In the genomic region with DNA sequence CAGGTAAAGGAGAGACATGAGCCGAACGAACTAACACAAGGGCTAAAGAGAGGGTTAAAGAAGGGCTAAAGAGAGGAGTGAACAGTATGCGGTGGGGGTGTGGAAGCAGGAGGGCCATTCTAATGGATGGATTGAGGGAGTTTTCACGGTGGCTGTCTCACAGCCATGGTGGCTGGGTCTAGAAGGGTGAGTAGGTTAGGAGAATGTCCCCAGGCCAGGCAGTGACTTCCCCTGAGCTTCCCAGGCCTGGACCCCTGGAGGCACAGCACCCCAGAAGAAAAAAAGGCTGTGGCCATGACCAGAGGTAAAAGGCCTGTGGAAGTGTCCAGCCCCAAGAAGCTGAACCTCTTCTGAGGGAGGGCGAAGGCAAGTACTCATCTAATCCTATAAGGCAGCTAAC, we compare ENCODE assay signal across 20 cellular contexts. TPM values are rescaled to one million over a fixed set of nuclear protein-coding genes. Genes with fewer than 3 reads are reported as not detected.
DNase-seq lines count a peak whose midpoint lies in the region; ATAC-seq and TF ChIP-seq lines count a peak whose summit lies in the region.
"Had no signal": no experiment of that assay in that cellular context is flagged by ENCODE, and none has a peak within 500 bp of the region (broad histone marks: within the 10 kb centered on the region; RNA-seq: fewer than 3 reads in every experiment).

No MANE protein-coding gene starts in this region.

- H3K36me3 Mint-ChIP-seq in activated CD8-positive, alpha-beta memory T cell treated with anti-CD3 and anti-CD28 coated beads, Interleukin-2, amount 10 ng/mL, durations not matched to agents 7 days and 5 days = peaks cover 9% of the 10 kb centered on the region
- peaks cover 23% of the 10 kb centered on the region for H3K36me3 Mint-ChIP-seq in glutamatergic neuron (ENCODE audit: unreplicated experiment)
- peaks cover 9% of the 10 kb centered on the region for H3K36me3 Mint-ChIP-seq in stimulated activated effector memory CD8-positive, alpha-beta T cell treated with anti-CD3 and anti-CD28 coated beads, Interleukin-12 subunit alpha, Interleukin-12 subunit beta, amount 100 ng/mL, for 72 hours
- peaks cover 26 to 38% of the 10 kb centered on the region in 2 donors for H3K36me3 Mint-ChIP-seq in CD4-positive, alpha-beta memory T cell

- H3K4me3 ChIP-seq in ascending aorta = no peak overlapping the region
- H3K4me3 ChIP-seq in CD4-positive, alpha-beta memory T cell (ENCODE audit: low read length in 2 of 2) = no peak overlapping the region
- H3K4me3 ChIP-seq: BLaER1, GM23338 had no signal

- H3K9me3 Mint-ChIP-seq in activated CD8-positive, alpha-beta memory T cell treated with anti-CD3 and anti-CD28 coated beads, Interleukin-2, amount 10 ng/mL, durations not matched to agents 7 days and 5 days (ENCODE audit: low read depth) = no peaks in the 10 kb centered on the region
- peaks cover 23% of the 10 kb centered on the region for H3K9me3 Mint-ChIP-seq in glutamatergic neuron (ENCODE audit: unreplicated experiment)
- H3K9me3 Mint-ChIP-seq in stimulated activated effector memory CD8-positive, alpha-beta T cell treated with anti-CD3 and anti-CD28 coated beads, Interleukin-12 subunit alpha, Interleukin-12 subunit beta, amount 100 ng/mL, for 72 hours = no peaks in the 10 kb centered on the region
- peaks cover 0 to 2% (median 0%) of the 10 kb centered on the region in 8 donors for H3K9me3 Mint-ChIP-seq in CD4-positive, alpha-beta memory T cell
- H3K9me3 Mint-ChIP-seq: CD8-positive, alpha-beta T cell; GM23338; HFFc6; IgD-negative memory B cell had no signal

- H3K27ac ChIP-seq in ascending aorta = peak overlapping the region; percentile 17 to 83
- no peak overlapping the region for H3K27ac ChIP-seq in CD4-positive, alpha-beta memory T cell (ENCODE audit: low read depth, low read length)
- H3K27ac ChIP-seq: BLaER1 had no signal

- peaks cover 25% of the 10 kb centered on the region for H3K27me3 Mint-ChIP-seq in activated CD8-positive, alpha-beta memory T cell treated with anti-CD3 and anti-CD28 coated beads, Interleukin-2, amount 10 ng/mL, durations not matched to agents 7 days and 5 days
- peaks cover 17% of the 10 kb centered on the region for H3K27me3 Mint-ChIP-seq in glutamatergic neuron (ENCODE audit: unreplicated experiment)
- H3K27me3 Mint-ChIP-seq in CD4-positive, alpha-beta memory T cell = peaks cover 21 to 24% of the 10 kb centered on the region in 2 donors

- TF ChIP-seq CTCF in ascending aorta (IDR thresholded peaks at IDR 0.05) (no peak), glutamatergic neuron (IDR thresholded peaks at IDR 0.05; ENCODE audit: partially characterized antibody, unreplicated experiment) (no peak)

- DNase-seq in activated CD8-positive, alpha-beta memory T cell treated with anti-CD3 and anti-CD28 coated beads for 24 hours = peak; percentile 21
- DNase-seq in activated CD8-positive, alpha-beta memory T cell treated with anti-CD3 and anti-CD28 coated beads, Interleukin-2, amount 10 ng/mL, durations not matched to agents 7 days and 5 days = no peak
- DNase-seq in ascending aorta (ENCODE audit: low spot score in 2 of 2) (peak in 1 of 2 donors; percentile 28), glutamatergic neuron (no peak)
- DNase-seq in stimulated activated effector memory CD8-positive, alpha-beta T cell treated with anti-CD3 and anti-CD28 coated beads, Interleukin-12 subunit alpha, Interleukin-12 subunit beta, amount 100 ng/mL, for 72 hours (ENCODE audit: low spot score in 2 of 2) = no peak
- no peak for DNase-seq in CD4-positive, alpha-beta memory T cell
- DNase-seq in stimulated activated CD4-positive, alpha-beta T cell treated with anti-CD3 and anti-CD28 coated beads, Interleukin-2, amount 100 ng/mL, for 48 hours = no peak
- DNase-seq: 8988T, Calu3, DMS79 treated with DMSO at 0.1 percent for 48 hours, GF-D8, HFFc6 had no signal

- H3K4me3 Mint-ChIP-seq in activated CD8-positive, alpha-beta memory T cell treated with anti-CD3 and anti-CD28 coated beads, Interleukin-2, amount 10 ng/mL, durations not matched to agents 7 days and 5 days = no peak overlapping the region
- H3K4me3 Mint-ChIP-seq in glutamatergic neuron (ENCODE audit: unreplicated experiment) = peak overlapping the region; percentile 57
- no peak overlapping the region for H3K4me3 Mint-ChIP-seq in stimulated activated effector memory CD8-positive, alpha-beta T cell treated with anti-CD3 and anti-CD28 coated beads, Interleukin-12 subunit alpha, Interleukin-12 subunit beta, amount 100 ng/mL, for 72 hours
- H3K4me3 Mint-ChIP-seq in CD4-positive, alpha-beta memory T cell = no peak overlapping the region
- H3K4me3 Mint-ChIP-seq: CD14-positive monocyte; CD8-positive, alpha-beta T cell; GM23338; HFFc6 had no signal

- POLR2A ChIA-PET in CD4-positive, alpha-beta memory T cell (lab: Charles Lee; ENCODE audit: partially characterized antibody) = no interaction called here

- H3K4me1 Mint-ChIP-seq in activated CD8-positive, alpha-beta memory T cell treated with anti-CD3 and anti-CD28 coated beads, Interleukin-2, amount 10 ng/mL, durations not matched to agents 7 days and 5 days = peaks cover 10% of the 10 kb centered on the region
- peaks cover 22% of the 10 kb centered on the region for H3K4me1 Mint-ChIP-seq in glutamatergic neuron (ENCODE audit: low read depth, unreplicated experiment)
- H3K4me1 Mint-ChIP-seq in stimulated activated effector memory CD8-positive, alpha-beta T cell treated with anti-CD3 and anti-CD28 coated beads, Interleukin-12 subunit alpha, Interleukin-12 subunit beta, amount 100 ng/mL, for 72 hours = peaks cover 23% of the 10 kb centered on the region
- peaks cover 8 to 24% (median 14%) of the 10 kb centered on the region in 4 donors for H3K4me1 Mint-ChIP-seq in CD4-positive, alpha-beta memory T cell

- no peak for ATAC-seq in activated CD8-positive, alpha-beta memory T cell treated with anti-CD3 and anti-CD28 coated beads, Interleukin-2, amount 10 ng/mL, durations not matched to agents 7 days and 5 days
- no peak for ATAC-seq in stimulated activated effector memory CD8-positive, alpha-beta T cell treated with anti-CD3 and anti-CD28 coated beads, Interleukin-12 subunit alpha, Interleukin-12 subunit beta, amount 100 ng/mL, for 72 hours
- no peak for ATAC-seq in GM18909 (IDR thresholded peaks at IDR 0.05; ENCODE audit: poor library complexity, unreplicated experiment)
- ATAC-seq: CD8-positive, alpha-beta T cell; GM23338; HCT116; HepG2 had no signal

- no peak overlapping the region for H3K27ac Mint-ChIP-seq in activated CD8-positive, alpha-beta memory T cell treated with anti-CD3 and anti-CD28 coated beads, Interleukin-2, amount 10 ng/mL, durations not matched to agents 7 days and 5 days
- no peak overlapping the region for H3K27ac Mint-ChIP-seq in glutamatergic neuron (ENCODE audit: unreplicated experiment)
- H3K27ac Mint-ChIP-seq in stimulated activated effector memory CD8-positive, alpha-beta T cell treated with anti-CD3 and anti-CD28 coated beads, Interleukin-12 subunit alpha, Interleukin-12 subunit beta, amount 100 ng/mL, for 72 hours = peak overlapping the region; percentile 13
- peak overlapping the region in 1 of 7 donors; percentile 75 for H3K27ac Mint-ChIP-seq in CD4-positive, alpha-beta memory T cell
- H3K27ac Mint-ChIP-seq: CD14-positive monocyte; CD8-positive, alpha-beta T cell; GM23338; HFFc6 had no signal

- CTCF ChIA-PET in activated CD8-positive, alpha-beta memory T cell treated with anti-CD3 and anti-CD28 coated beads, Interleukin-2, amount 10 ng/mL, durations not matched to agents 7 days and 5 days (lab: Charles Lee) = interaction anchor here (0.6 to 1.6 kb wide), 3 partner anchors 94 to 262 kb away, joined by 3 to 4 read pairs (median 3); no protein-coding TSS in a partner anchor
- CTCF ChIA-PET in CD4-positive, alpha-beta memory T cell (lab: Charles Lee; ENCODE audit: partially characterized antibody) = interaction anchor here (1.0 kb wide), 1 partner anchor 95 kb away, joined by 3 read pairs; no protein-coding TSS in a partner anchor

- H3K27me3 ChIP-seq in ascending aorta = no peaks in the 10 kb centered on the region
- H3K27me3 ChIP-seq in CD4-positive, alpha-beta memory T cell (ENCODE audit: insufficient read depth, low read length) = peaks cover 12% of the 10 kb centered on the region

- peaks cover 12 to 44% of the 10 kb centered on the region in 2 donors for H3K4me1 ChIP-seq in ascending aorta
- H3K4me1 ChIP-seq in CD4-positive, alpha-beta memory T cell (ENCODE audit: insufficient read depth, low read length) = peaks cover 4% of the 10 kb centered on the region

- H3K9me3 ChIP-seq in ascending aorta = no peaks in the 10 kb centered on the region
- H3K9me3 ChIP-seq in CD4-positive, alpha-beta memory T cell (ENCODE audit: control insufficient read depth in 1 of 2, low read length in 2 of 2) = no peaks in the 10 kb centered on the region
- H3K9me3 ChIP-seq: BLaER1 had no signal

- intact Hi-C loops in ascending aorta (cut with DNase I) = no loop called here
- intact Hi-C loops in CD4-positive, alpha-beta memory T cell (cut with micrococcal nuclease) = no loop called here

- no peaks in the 10 kb centered on the region for H3K36me3 ChIP-seq in ascending aorta
- no peaks in the 10 kb centered on the region for H3K36me3 ChIP-seq in CD4-positive, alpha-beta memory T cell (ENCODE audit: insufficient read depth, low read length)

RNA-seq across cellular contexts. Expression of gene FNDC5, which starts 3.6 kb away (rescaled TPM):
- total RNA-seq in activated CD8-positive, alpha-beta memory T cell treated with anti-CD3 and anti-CD28 coated beads, Interleukin-2, amount 10 ng/mL, durations not matched to agents 7 days and 5 days = not detected
- 8.9 TPM for total RNA-seq in ascending aorta
- total RNA-seq in glutamatergic neuron (ENCODE audit: unreplicated experiment) = 743 TPM
- total RNA-seq in CD4-positive, alpha-beta memory T cell = not detected
- polyA plus RNA-seq in CD4-positive, alpha-beta memory T cell = not detected
- total RNA-seq: Calu3; CD8-positive, alpha-beta T cell had no signal
- polyA plus RNA-seq: CD14-positive monocyte, IgD-negative memory B cell had no signal

RNA-seq across cellular contexts. Expression of gene HPCA, which starts 19.1 kb away (rescaled TPM):
- total RNA-seq in activated CD8-positive, alpha-beta memory T cell treated with anti-CD3 and anti-CD28 coated beads, Interleukin-2, amount 10 ng/mL, durations not matched to agents 7 days and 5 days = under 1 TPM in 1 of 2 experiments, not detected in 1; 0.35 TPM
- total RNA-seq in ascending aorta (not detected), glutamatergic neuron (ENCODE audit: unreplicated experiment) (156 TPM)
- under 1 TPM in 1 of 2 experiments, not detected in 1; 0.70 TPM for total RNA-seq in CD4-positive, alpha-beta memory T cell
- not detected for polyA plus RNA-seq in CD4-positive, alpha-beta memory T cell
- total RNA-seq: Calu3; CD8-positive, alpha-beta T cell; HepG2 had no signal
- polyA plus RNA-seq: CD14-positive monocyte, HepG2, IgD-negative memory B cell had no signal

RNA-seq across cellular contexts. Expression of gene TMEM54, which starts 34.0 kb away (rescaled TPM):
- total RNA-seq in activated CD8-positive, alpha-beta memory T cell treated with anti-CD3 and anti-CD28 coated beads, Interleukin-2, amount 10 ng/mL, durations not matched to agents 7 days and 5 days = not detected
- total RNA-seq in ascending aorta (60.9 TPM), glutamatergic neuron (ENCODE audit: unreplicated experiment) (9.9 TPM)
- total RNA-seq in CD4-positive, alpha-beta memory T cell = not detected
- not detected for polyA plus RNA-seq in CD4-positive, alpha-beta memory T cell
- total RNA-seq: CD8-positive, alpha-beta T cell had no signal
- polyA plus RNA-seq: CD14-positive monocyte, IgD-negative memory B cell had no signal

RNA-seq across cellular contexts. Expression of gene S100PBP, which starts 49.7 kb away (rescaled TPM):
- 100 to 1,000 TPM in 1 of 2 experiments, 10 to 100 TPM in 1; 85.3 to 102 TPM for total RNA-seq in activated CD8-positive, alpha-beta memory T cell treated with anti-CD3 and anti-CD28 coated beads, Interleukin-2, amount 10 ng/mL, durations not matched to agents 7 days and 5 days
- total RNA-seq in ascending aorta (1.6 TPM), glutamatergic neuron (ENCODE audit: unreplicated experiment) (40.1 TPM)
- total RNA-seq in CD4-positive, alpha-beta memory T cell = 10 to 100 TPM; 63.2 to 65.5 TPM
- 10 to 100 TPM in 1 of 2 donors, 1 to 10 TPM in 1; 6.5 to 14.0 TPM for polyA plus RNA-seq in CD4-positive, alpha-beta memory T cell

RNA-seq across cellular contexts. Expression of gene YARS1, which starts 50.0 kb away (rescaled TPM):
- 100 to 1,000 TPM; 192 to 238 TPM for total RNA-seq in activated CD8-positive, alpha-beta memory T cell treated with anti-CD3 and anti-CD28 coated beads, Interleukin-2, amount 10 ng/mL, durations not matched to agents 7 days and 5 days
- total RNA-seq in ascending aorta (48.9 TPM), glutamatergic neuron (ENCODE audit: unreplicated experiment) (197 TPM)
- 100 to 1,000 TPM; 110 to 114 TPM for total RNA-seq in CD4-positive, alpha-beta memory T cell
- 10 to 100 TPM; 46.6 to 70.0 TPM for polyA plus RNA-seq in CD4-positive, alpha-beta memory T cell

Comparison
In these comparisons a context has a peak if more than half of its experiments do, and no peak if none do; other contexts are left out.
1. RNA of gene FNDC5, which starts 3.6 kb away (total RNA-seq): 743 TPM in glutamatergic neuron (single experiment); 8.9 TPM in ascending aorta (single experiment), not detected in CD4-positive, alpha-beta memory T cell and not detected in activated CD8-positive, alpha-beta memory T cell treated with anti-CD3 and anti-CD28 coated beads, Interleukin-2, amount 10 ng/mL, durations not matched to agents 7 days and 5 days; every median in the first group is over 10 times any median in the second.
2. RNA of gene HPCA, which starts 19.1 kb away (total RNA-seq): 156 TPM in glutamatergic neuron (single experiment); 0.70 TPM in CD4-positive, alpha-beta memory T cell, 0.35 TPM in activated CD8-positive, alpha-beta memory T cell treated with anti-CD3 and anti-CD28 coated beads, Interleukin-2, amount 10 ng/mL, durations not matched to agents 7 days and 5 days and not detected in ascending aorta (single experiment); every median in the first group is over 10 times any median in the second.